Comparison of ENCODE assay signal across 8 cellular contexts in the genomic region with DNA sequence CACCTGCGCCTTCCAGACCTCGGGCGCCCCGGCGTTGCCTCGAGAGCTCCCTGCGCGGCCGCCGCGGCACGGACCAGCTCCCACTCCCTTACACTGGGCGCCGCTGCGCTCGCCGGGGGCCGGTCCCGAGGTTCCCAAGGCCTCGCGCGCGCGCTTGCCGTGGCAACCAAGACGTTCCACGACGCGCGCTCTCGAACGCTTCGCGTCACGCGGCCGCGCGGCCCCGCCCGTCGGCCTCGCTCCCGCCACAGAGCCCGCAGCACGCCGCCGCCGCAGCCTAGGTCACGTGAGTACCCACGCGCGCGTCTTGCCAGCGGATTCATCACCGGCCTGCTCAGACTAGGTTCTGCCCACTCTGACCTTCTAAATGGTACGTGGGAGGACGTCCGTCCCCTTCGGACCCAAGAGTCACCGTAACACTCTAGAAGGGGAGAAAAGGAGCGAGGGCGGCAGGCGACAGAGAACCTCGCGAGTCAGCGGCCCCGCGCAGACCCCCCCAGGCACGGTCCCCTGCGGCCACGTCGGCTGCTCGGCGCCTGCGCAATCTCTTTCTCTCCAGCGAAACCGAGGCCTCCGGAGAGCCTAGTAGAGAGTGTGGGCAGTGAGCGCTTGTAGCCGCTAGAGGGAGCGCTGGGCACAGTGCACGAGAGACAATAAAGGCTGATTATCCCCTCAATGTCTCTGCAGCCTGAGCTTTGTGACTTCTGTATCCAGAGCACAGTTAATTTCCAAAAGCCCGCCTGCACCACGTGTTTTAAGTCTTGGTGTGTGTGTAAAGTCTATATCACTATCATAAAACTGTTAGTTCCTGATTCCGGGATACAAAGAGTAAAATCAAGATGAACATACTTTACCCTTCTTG. TPM values are rescaled to one million over a fixed set of nuclear protein-coding genes. Genes with fewer than 3 reads are reported as not detected.
DNase-seq lines count a peak whose midpoint lies in the region; ATAC-seq and TF ChIP-seq lines count a peak whose summit lies in the region.

A gene with protein sequence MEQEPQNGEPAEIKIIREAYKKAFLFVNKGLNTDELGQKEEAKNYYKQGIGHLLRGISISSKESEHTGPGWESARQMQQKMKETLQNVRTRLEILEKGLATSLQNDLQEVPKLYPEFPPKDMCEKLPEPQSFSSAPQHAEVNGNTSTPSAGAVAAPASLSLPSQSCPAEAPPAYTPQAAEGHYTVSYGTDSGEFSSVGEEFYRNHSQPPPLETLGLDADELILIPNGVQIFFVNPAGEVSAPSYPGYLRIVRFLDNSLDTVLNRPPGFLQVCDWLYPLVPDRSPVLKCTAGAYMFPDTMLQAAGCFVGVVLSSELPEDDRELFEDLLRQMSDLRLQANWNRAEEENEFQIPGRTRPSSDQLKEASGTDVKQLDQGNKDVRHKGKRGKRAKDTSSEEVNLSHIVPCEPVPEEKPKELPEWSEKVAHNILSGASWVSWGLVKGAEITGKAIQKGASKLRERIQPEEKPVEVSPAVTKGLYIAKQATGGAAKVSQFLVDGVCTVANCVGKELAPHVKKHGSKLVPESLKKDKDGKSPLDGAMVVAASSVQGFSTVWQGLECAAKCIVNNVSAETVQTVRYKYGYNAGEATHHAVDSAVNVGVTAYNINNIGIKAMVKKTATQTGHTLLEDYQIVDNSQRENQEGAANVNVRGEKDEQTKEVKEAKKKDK (minus strand): TSS at position 173 of the 862 bp plus-strand sequence. CDS start 10,564 bp downstream, outside the sequence.

- H3K9ac ChIP-seq in HUES6 (ENCODE audit: low read length), result peak within 1 kb of the TSS; percentile 77

- CTCF ChIA-PET in OCI-LY7 (lab: Charles Lee; ENCODE audit: unreplicated experiment), result no interaction called here

- H2AFZ ChIP-seq in OCI-LY7 (ENCODE audit: low read length), result no peak within 1 kb of the TSS

- H3K27ac ChIP-seq in HUES6 (ENCODE audit: low read depth, low read length) (peak within 1 kb of the TSS; percentile 39; the same call in 1 of the 2 replicates), OCI-LY7 (ENCODE audit: low read depth, low read length, poor library complexity, severe bottlenecking) (no peak within 1 kb of the TSS)

- TF ChIP-seq CTCF in OCI-LY7 (conservative IDR thresholded peaks at IDR 0.05; ENCODE audit: low read length), result peak; percentile 92

- no peaks in the 10 kb centered on the region for H3K9me2 ChIP-seq in OCI-LY7 (ENCODE audit: insufficient read depth, low read length)

- no peaks in the 10 kb centered on the region for H4K20me1 ChIP-seq in OCI-LY7 (ENCODE audit: insufficient read depth, low read length)

- H3K4me1 ChIP-seq in HUES6 (ENCODE audit: control insufficient read depth, insufficient read depth, low read length), result peaks cover 12% of the 10 kb centered on the region; the same call in 1 of the 2 replicates
- H3K4me1 ChIP-seq in OCI-LY7 (ENCODE audit: insufficient read depth, low read length, poor library complexity, severe bottlenecking), result no peaks in the 10 kb centered on the region

- H3K36me3 ChIP-seq in HUES6 (ENCODE audit: control insufficient read depth, insufficient read depth, low read length) (no peaks in the 10 kb centered on the region), OCI-LY7 (ENCODE audit: insufficient read depth, low read length) (no peaks in the 10 kb centered on the region)

- no peak within 1 kb of the TSS for H3K4me2 ChIP-seq in OCI-LY7 (ENCODE audit: low read length)

- no peaks in the 10 kb centered on the region for H3K79me2 ChIP-seq in OCI-LY7 (ENCODE audit: insufficient read depth, low read depth, low read length)

- ATAC-seq in GM21423 (IDR thresholded peaks at IDR 0.05; ENCODE audit: unreplicated experiment), result peak; percentile 89

- H3K4me3 ChIP-seq in HUES6 (ENCODE audit: low read depth, low read length) (peak within 1 kb of the TSS; percentile 73), OCI-LY7 (ENCODE audit: low read depth, low read length, poor library complexity, severe bottlenecking) (no peak within 1 kb of the TSS)

- BruUV-seq in OCI-LY7 (replicated peaks; lab: Mats Ljungman, UMichigan), result no TSS peak

- H3K9me3 ChIP-seq in HUES6 (ENCODE audit: control insufficient read depth, insufficient read depth, low read depth, low read length), result no peaks in the 10 kb centered on the region
- no peaks in the 10 kb centered on the region for H3K9me3 ChIP-seq in OCI-LY7 (ENCODE audit: low read length)

- POLR2A ChIA-PET in OCI-LY7 (lab: Charles Lee), result no interaction called here

- intact Hi-C loops in OCI-LY7 (cut with micrococcal nuclease; ENCODE audit: unreplicated experiment), result loop anchor here (2.0 to 5.0 kb wide), 2 partner anchors 390 to 721 kb away; no protein-coding TSS in a partner anchor

- H3K27me3 ChIP-seq in HUES6 (ENCODE audit: control insufficient read depth, insufficient read depth, low read length), result peaks cover 59% of the 10 kb centered on the region

- peak; percentile 73 for DNase-seq in COR-L47 (lab: John Stamatoyannopoulos, UW)
- DNase-seq in OCI-LY7 (ENCODE audit: low spot score), result peak; percentile 56
- peak; percentile 85 for DNase-seq in activated T-cell treated with anti-CD3 and anti-CD28 coated beads for 4 hours
- peak; percentile 62 for DNase-seq in epidermal melanocyte (ENCODE audit: insufficient read length, low spot score)
- DNase-seq in midbrain (lab: John Stamatoyannopoulos, UW), result peak; percentile 96
- peak; percentile 75 to 76 for DNase-seq in stimulated activated CD8-positive, alpha-beta memory T cell treated with anti-CD3 and anti-CD28 coated beads, Interleukin-15, amount 100 ng/mL, for 48 hours (ENCODE audit: low read depth in 2 of 2)

RNA-seq across cellular contexts. Expression of the gene that starts here (rescaled TPM):
- not detected in 2 replicates for total RNA-seq in OCI-LY7 (2014; rRNA removed; shearing (Covaris generic))
- not detected in 2 replicates for total RNA-seq in OCI-LY7 (2022)

Comparison
In these comparisons a context has a peak if more than half of its experiments do, and no peak if none do; other contexts are left out.
1. Peak in DNase-seq in OCI-LY7; RNA of the gene not detected or under 1 TPM.